1 cellular context compared by ENCODE assay signal in the genomic region with DNA sequence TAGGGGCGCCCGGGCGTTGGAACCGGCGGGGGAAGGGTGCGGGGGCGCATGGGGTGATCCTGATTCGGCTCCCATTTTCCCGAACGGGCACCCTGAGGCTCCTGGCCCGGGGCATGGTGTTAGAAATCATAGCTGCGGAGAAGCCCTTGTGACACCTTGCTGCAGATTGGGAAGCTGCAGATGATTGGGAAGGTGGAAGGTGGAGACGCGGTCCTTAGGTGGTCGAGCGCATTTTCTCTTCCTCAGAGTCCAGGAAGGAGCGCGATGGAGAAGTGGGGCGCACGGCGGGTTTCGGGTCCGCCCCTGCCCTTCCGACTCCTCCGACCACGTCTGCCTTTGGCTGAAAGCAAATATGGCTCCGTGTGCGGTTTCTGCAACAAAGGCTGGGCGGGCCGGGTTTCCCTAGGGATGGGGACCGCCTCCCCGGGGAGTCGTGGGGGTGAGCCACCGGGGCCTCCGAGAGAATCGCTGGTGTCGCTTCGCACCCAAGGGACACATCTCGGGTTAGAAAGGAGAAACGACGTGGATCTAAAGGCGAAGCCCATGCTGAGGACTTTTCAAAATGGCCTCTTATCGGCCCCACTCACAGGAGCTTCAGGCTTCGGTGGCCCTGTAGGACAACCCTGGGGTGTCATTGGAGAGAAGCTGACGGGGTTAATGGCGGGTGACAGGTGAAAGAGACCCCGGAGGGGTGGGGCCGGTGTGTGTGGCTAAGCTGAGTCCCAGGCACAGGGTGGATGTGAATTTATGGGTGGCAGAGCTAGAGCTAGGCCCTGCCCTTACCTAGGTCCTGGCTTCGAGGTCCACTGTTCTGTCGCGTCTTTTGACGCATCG.
A peak's percentile ranks its signal among the peaks of the same experiment; 100 is the strongest.
TF ChIP-seq lines count a peak whose summit lies in the region.

No MANE protein-coding gene starts in this region.

TF ChIP-seq in GM12878, 131 proteins besides CTCF, POLR2A, EP300 and RAD21 (continued from another document):
- TF ChIP-seq PRDM15 (CRISPR knock-in tag; IDR thresholded peaks at IDR 0.05) (0 out of 2 replicates have a peak, but pooled peaks have one; percentile 64), ZNF207 (IDR thresholded peaks at IDR 0.05; ENCODE audit: borderline replicate concordance) (no peak), ATF7 (IDR thresholded peaks at IDR 0.05; ENCODE audit: low read depth) (no peak), SREBF1 (IDR thresholded peaks at IDR 0.05; ENCODE audit: low read length) (no peak), KDM1A (IDR thresholded peaks at IDR 0.05; ENCODE audit: borderline replicate concordance) (no peak), JUNB (IDR thresholded peaks at IDR 0.05) (no peak), NR2C2 (IDR thresholded peaks at IDR 0.05; ENCODE audit: borderline replicate concordance, control insufficient read depth, insufficient read length, low read depth) (no peak), BACH1 (IDR thresholded peaks at IDR 0.05; ENCODE audit: borderline replicate concordance) (peak; percentile 54; the same call in 1 of the 2 replicates), GABPA (IDR thresholded peaks at IDR 0.05; ENCODE audit: low read depth) (no peak), EED (IDR thresholded peaks at IDR 0.05; ENCODE audit: low read depth) (peak; percentile 88), MTA3 (IDR thresholded peaks at IDR 0.05; ENCODE audit: borderline replicate concordance, low read length) (peak; percentile 71; the same call in 1 of the 2 replicates), FOXK2 (IDR thresholded peaks at IDR 0.05) (no peak), RELB (IDR thresholded peaks at IDR 0.05; ENCODE audit: low read depth) (peak; percentile 88; the same call in 1 of the 2 replicates), GATAD2B (conservative IDR thresholded peaks at IDR 0.05; ENCODE audit: low read depth) (peak; percentile 45), ZNF592 (IDR thresholded peaks at IDR 0.05) (peak; percentile 62; the same call in 1 of the 2 replicates), MXI1 (IDR thresholded peaks at IDR 0.05; ENCODE audit: low read depth, low read length) (peak; percentile 37; the same call in 1 of the 2 replicates), HDAC2 (IDR thresholded peaks at IDR 0.05) (no peak), SIX5 (IDR thresholded peaks at IDR 0.05; ENCODE audit: low read depth, low read length, severe bottlenecking) (no peak)
- TF ChIP-seq, protein P1, sequence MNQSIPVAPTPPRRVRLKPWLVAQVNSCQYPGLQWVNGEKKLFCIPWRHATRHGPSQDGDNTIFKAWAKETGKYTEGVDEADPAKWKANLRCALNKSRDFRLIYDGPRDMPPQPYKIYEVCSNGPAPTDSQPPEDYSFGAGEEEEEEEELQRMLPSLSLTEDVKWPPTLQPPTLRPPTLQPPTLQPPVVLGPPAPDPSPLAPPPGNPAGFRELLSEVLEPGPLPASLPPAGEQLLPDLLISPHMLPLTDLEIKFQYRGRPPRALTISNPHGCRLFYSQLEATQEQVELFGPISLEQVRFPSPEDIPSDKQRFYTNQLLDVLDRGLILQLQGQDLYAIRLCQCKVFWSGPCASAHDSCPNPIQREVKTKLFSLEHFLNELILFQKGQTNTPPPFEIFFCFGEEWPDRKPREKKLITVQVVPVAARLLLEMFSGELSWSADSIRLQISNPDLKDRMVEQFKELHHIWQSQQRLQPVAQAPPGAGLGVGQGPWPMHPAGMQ (IDR thresholded peaks at IDR 0.05; ENCODE audit: borderline replicate concordance) = no peak
- TF ChIP-seq, protein P2, sequence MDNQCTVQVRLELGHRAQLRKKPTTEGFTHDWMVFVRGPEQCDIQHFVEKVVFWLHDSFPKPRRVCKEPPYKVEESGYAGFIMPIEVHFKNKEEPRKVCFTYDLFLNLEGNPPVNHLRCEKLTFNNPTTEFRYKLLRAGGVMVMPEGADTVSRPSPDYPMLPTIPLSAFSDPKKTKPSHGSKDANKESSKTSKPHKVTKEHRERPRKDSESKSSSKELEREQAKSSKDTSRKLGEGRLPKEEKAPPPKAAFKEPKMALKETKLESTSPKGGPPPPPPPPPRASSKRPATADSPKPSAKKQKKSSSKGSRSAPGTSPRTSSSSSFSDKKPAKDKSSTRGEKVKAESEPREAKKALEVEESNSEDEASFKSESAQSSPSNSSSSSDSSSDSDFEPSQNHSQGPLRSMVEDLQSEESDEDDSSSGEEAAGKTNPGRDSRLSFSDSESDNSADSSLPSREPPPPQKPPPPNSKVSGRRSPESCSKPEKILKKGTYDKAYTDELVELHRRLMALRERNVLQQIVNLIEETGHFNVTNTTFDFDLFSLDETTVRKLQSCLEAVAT (IDR thresholded peaks at IDR 0.05) = peak; percentile 97
